Comparison of ENCODE assay signal across 1 cellular context in genomic region chr6:28711788-28712311, GRCh38.
TF ChIP-seq lines count a peak whose summit lies in the region.
"Not testable (repeated sequence)": the region's sequence is repeated elsewhere in the genome, so short reads cannot be mapped to it uniquely, and the experiment has no call there.

No MANE protein-coding gene starts in this region.

TF ChIP-seq in K562, 482 proteins besides CTCF, POLR2A, EP300 and RAD21 (continued from another document):
- peak; percentile 39; the same call in 1 of the 2 replicates for TF ChIP-seq HDAC2 (IDR thresholded peaks at IDR 0.05)
- 0 out of 2 replicates have a peak, but pooled peaks have one; percentile 44 for TF ChIP-seq IRF9 (tag; IDR thresholded peaks at IDR 0.05)
- TF ChIP-seq ZEB2 (IDR thresholded peaks at IDR 0.05) = peak; percentile 69; the same call in 1 of the 2 replicates
- TF ChIP-seq FOSL1 (tag; conservative IDR thresholded peaks at IDR 0.05) = 0 out of 2 replicates have a peak, but pooled peaks have one; percentile 33
- 0 out of 2 replicates have a peak, but pooled peaks have one; percentile 43 for TF ChIP-seq ATF7 (IDR thresholded peaks at IDR 0.05)
- TF ChIP-seq TBP (optimal IDR thresholded peaks at IDR 0.05; ENCODE audit: low read depth, low read length) = peak; percentile 38
- TF ChIP-seq DPF2 (IDR thresholded peaks at IDR 0.05) = 0 out of 2 replicates have a peak, but pooled peaks have one; percentile 39
- TF ChIP-seq ATF3 (IDR thresholded peaks at IDR 0.05) = peak; percentile 94
- TF ChIP-seq ATF3 (CRISPR knock-in tag; conservative IDR thresholded peaks at IDR 0.05) = not testable (repeated sequence)
- TF ChIP-seq CEBPB (tag; IDR thresholded peaks at IDR 0.05) = peak; percentile 87
- 0 out of 2 replicates have a peak, but pooled peaks have one; percentile 11 for TF ChIP-seq SMARCA5 (IDR thresholded peaks at IDR 0.05)
- peak; percentile 36; the same call in 1 of the 2 replicates for TF ChIP-seq C11orf30 (IDR thresholded peaks at IDR 0.05; ENCODE audit: low read depth)
- TF ChIP-seq TFAP4 (CRISPR knock-in tag; IDR thresholded peaks at IDR 0.05; ENCODE audit: borderline replicate concordance) = peak; percentile 38; the same call in 1 of the 2 replicates
- peak; percentile 33; the same call in 1 of the 2 replicates for TF ChIP-seq ZNF316 (IDR thresholded peaks at IDR 0.05)
- peak; percentile 55 for TF ChIP-seq CXXC5 (CRISPR knock-in tag; IDR thresholded peaks at IDR 0.05)
- peak; percentile 44; the same call in 1 of the 2 replicates for TF ChIP-seq CHAMP1 (IDR thresholded peaks at IDR 0.05)
- TF ChIP-seq KDM2B (CRISPR knock-in tag; IDR thresholded peaks at IDR 0.05) = 0 out of 2 replicates have a peak, but pooled peaks have one; percentile 30
- TF ChIP-seq SMARCE1 (IDR thresholded peaks at IDR 0.05) = 0 out of 2 replicates have a peak, but pooled peaks have one; percentile 11
- peak; percentile 64; the same call in 1 of the 2 replicates for TF ChIP-seq ADNP (tag; IDR thresholded peaks at IDR 0.05)
- peak; percentile 14; the same call in 1 of the 2 replicates for TF ChIP-seq SMARCA4 (IDR thresholded peaks at IDR 0.05)
- peak; percentile 29; the same call in 1 of the 2 replicates for TF ChIP-seq BCOR (IDR thresholded peaks at IDR 0.05)
- peak; percentile 46 to 47; a peak in 3 of 4 replicates for TF ChIP-seq KDM1A (IDR thresholded peaks at IDR 0.05)
- TF ChIP-seq ZNF384 (IDR thresholded peaks at IDR 0.05; ENCODE audit: low read depth, low read length) = peak; percentile 71
- TF ChIP-seq CEBPG (CRISPR knock-in tag; IDR thresholded peaks at IDR 0.05) = peak; percentile 86
- TF ChIP-seq CEBPG (tag; conservative IDR thresholded peaks at IDR 0.05 in 1 of 2, IDR thresholded peaks at IDR 0.05 in 1 of 2) = peak; percentile 70 to 82
